ENCODE assay signal across 15 cellular contexts in the genomic region with DNA sequence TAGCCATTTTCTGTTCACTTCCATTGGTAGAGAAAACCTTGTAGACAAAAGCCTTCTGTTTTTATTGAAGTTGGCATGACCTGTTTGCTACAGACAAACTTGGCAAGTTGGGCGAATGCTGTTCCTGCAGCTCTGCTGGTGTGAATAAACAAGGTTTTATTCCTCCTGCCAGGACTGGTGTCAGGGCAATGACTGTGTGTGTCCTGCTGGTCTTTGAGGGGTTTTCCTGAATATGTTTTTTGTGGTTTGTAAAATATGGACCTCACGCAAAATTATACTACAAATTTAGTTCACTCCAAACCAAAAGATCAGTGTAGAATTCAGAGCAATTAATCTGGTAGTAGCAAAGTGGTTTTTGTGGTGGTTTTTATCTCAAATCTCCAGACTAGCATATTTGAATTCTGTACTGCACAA.
A peak's percentile ranks its signal among the peaks of the same experiment; 100 is the strongest.
DNase-seq lines count a peak whose midpoint lies in the region; ATAC-seq, FAIRE-seq and TF ChIP-seq lines count a peak whose summit lies in the region.
"Had no signal": no experiment of that assay in that cellular context is flagged by ENCODE, and none has a peak within 500 bp of the region (broad histone marks: within the 10 kb centered on the region; RNA-seq: fewer than 3 reads in every experiment).

No MANE protein-coding gene starts in this region.

- CTCF ChIA-PET in mammary epithelial cell (lab: Charles Lee; ENCODE audit: low non-redundant PET): no interaction called here

- no TSS peak for BruUV-seq in mammary epithelial cell (replicated peaks; lab: Mats Ljungman, UMichigan)

- H2AFZ ChIP-seq in mammary epithelial cell (ENCODE audit: low read depth, low read length): no peak overlapping the region

- no peak for FAIRE-seq in pancreas (lab: Jason Lieb, UNC)
- FAIRE-seq: GM12892 had no signal

- DNase-seq in H4 (ENCODE audit: low spot score): peak; percentile 38
- DNase-seq in NCI-H2196 (lab: John Stamatoyannopoulos, UW; ENCODE audit: unreplicated experiment): peak; percentile 5
- DNase-seq in mammary epithelial cell: peak; percentile 23
- peak in 2 of 6 donors; percentile 52 to 64 for DNase-seq in pancreas
- no peak for DNase-seq in effector CD8-positive, alpha-beta T cell (lab: John Stamatoyannopoulos, UW)
- DNase-seq in NCI-H345 (lab: John Stamatoyannopoulos, UW): no peak
- DNase-seq: AML-193; GF-D8; Karpas-422; NCI-H1436 treated with DMSO at 0.1 percent for 48 hours; NK-92 treated with Interleukin-12 subunit alpha and Interleukin-12 subunit beta, amount 100 ng/mL, for 24 hours; transverse colon had no signal

- TF ChIP-seq CTCF in mammary epithelial cell (conservative IDR thresholded peaks at IDR 0.05 in 1 of 2, IDR thresholded peaks at IDR 0.05 in 1 of 2; ENCODE audit: extremely low read depth in 1 of 2, insufficient read depth in 1 of 2, low read depth in 1 of 2, low read length in 2 of 2): no peak
- TF ChIP-seq CTCF in pancreas (IDR thresholded peaks at IDR 0.05): no peak

- dilution Hi-C loops in mammary epithelial cell (cut with HindIII; ENCODE audit: low sequenced_read_pairs): no loop called here

- WGBS in mammary epithelial cell (ENCODE audit: low coverage, missing lambda C conversion rate): 54% methylated on average over 2 of the region's 2 CpGs
- 27% methylated on average over 2 of the region's 2 CpGs for WGBS in pancreas, 2 donors

- in situ Hi-C loops in mammary epithelial cell (cut with MboI; ENCODE audit: low sequenced_read_pairs in 2 of 2): no loop called here

- H3K27ac ChIP-seq in mammary epithelial cell (ENCODE audit: insufficient read depth, low read depth, low read length) (no peak overlapping the region), pancreas (peak overlapping the region in 2 of 4 donors; percentile 66 to 69)
- H3K27ac ChIP-seq: RWPE1 had no signal

- H3K4me3 ChIP-seq in mammary epithelial cell (replicated peaks in 1 of 3; ENCODE audit: insufficient read depth in 1 of 3, low read depth in 2 of 3, low read length in 3 of 3) (no peak overlapping the region), pancreas (no peak overlapping the region)
- H3K4me3 ChIP-seq: transverse colon had no signal

- ATAC-seq in pancreas (peak; percentile 55 to 82 (median 78)), HG02981 (IDR thresholded peaks at IDR 0.05; ENCODE audit: unreplicated experiment) (no peak)

- no peaks in the 10 kb centered on the region for H3K9me3 ChIP-seq in mammary epithelial cell (replicated peaks; ENCODE audit: insufficient read depth, low read length)
- no peaks in the 10 kb centered on the region for H3K9me3 ChIP-seq in pancreas
- H3K9me3 ChIP-seq: transverse colon had no signal

- H3K4me1 ChIP-seq in mammary epithelial cell (ENCODE audit: insufficient read depth, low read length) (no peaks in the 10 kb centered on the region), pancreas (peaks cover 10 to 18% (median 17%) of the 10 kb centered on the region in 3 donors)

- no peak overlapping the region for H3K9ac ChIP-seq in mammary epithelial cell (ENCODE audit: insufficient read depth, low read length)

- H3K36me3 ChIP-seq in mammary epithelial cell (ENCODE audit: insufficient read depth, low read length) (no peaks in the 10 kb centered on the region), pancreas (no peaks in the 10 kb centered on the region)
- H3K36me3 ChIP-seq: transverse colon had no signal

- intact Hi-C loops in mammary epithelial cell (cut with micrococcal nuclease): no loop called here
- intact Hi-C loops in pancreas (cut with DNase I): no loop called here

- H3K4me2 ChIP-seq in mammary epithelial cell (ENCODE audit: insufficient read depth, low read depth, low read length): no peak overlapping the region

- H3K27me3 ChIP-seq in mammary epithelial cell (ENCODE audit: insufficient read depth, low read length): no peaks in the 10 kb centered on the region
- no peaks in the 10 kb centered on the region for H3K27me3 ChIP-seq in pancreas
- H3K27me3 ChIP-seq: transverse colon had no signal

- no peaks in the 10 kb centered on the region for H3K79me2 ChIP-seq in mammary epithelial cell (ENCODE audit: insufficient read depth, low read length)

- H4K20me1 ChIP-seq in mammary epithelial cell (ENCODE audit: insufficient read depth, low read length): no peaks in the 10 kb centered on the region

Comparison
In these comparisons a context has a peak if more than half of its experiments do, and no peak if none do; other contexts are left out.
1. DNase-seq: peak in H4 (single experiment), NCI-H2196 (single experiment) and mammary epithelial cell (single experiment); none in effector CD8-positive, alpha-beta T cell (single experiment) and NCI-H345 (single experiment).